In the genomic region with DNA sequence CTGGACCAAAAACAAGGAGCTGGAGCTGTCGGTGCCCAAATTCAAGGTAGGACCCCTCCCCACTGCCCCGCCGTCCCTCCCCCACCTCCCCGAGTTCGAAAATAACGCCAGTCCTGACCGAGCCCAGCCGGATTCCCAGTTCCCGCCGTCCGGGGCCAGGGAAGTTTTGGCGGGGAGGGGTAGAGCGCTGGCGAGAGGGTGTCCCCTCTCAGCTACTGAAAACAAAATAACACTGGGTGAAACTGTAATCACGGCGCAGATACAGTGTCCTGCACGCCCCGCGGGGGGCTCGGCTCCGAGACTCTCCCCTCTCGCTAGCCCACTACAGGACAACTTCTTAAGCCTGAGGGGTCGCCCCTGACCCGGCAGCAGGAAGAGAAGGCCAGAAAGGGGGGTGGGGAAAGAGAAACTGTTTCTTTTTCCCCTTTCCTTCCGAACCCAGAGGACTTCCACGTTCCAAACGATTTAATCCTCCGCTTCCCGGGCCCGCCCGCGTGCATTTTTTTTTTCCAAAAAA, we compare ENCODE assay signal across 1 cellular context.
TF ChIP-seq lines count a peak whose summit lies in the region.

No MANE protein-coding gene starts in this region.

TF ChIP-seq in WTC11, 78 proteins besides CTCF, POLR2A, EP300 and RAD21 (continued from another document):
- no peak for TF ChIP-seq MYBL2 (CRISPR knock-in tag; IDR thresholded peaks at IDR 0.05)
- TF ChIP-seq, protein P1, sequence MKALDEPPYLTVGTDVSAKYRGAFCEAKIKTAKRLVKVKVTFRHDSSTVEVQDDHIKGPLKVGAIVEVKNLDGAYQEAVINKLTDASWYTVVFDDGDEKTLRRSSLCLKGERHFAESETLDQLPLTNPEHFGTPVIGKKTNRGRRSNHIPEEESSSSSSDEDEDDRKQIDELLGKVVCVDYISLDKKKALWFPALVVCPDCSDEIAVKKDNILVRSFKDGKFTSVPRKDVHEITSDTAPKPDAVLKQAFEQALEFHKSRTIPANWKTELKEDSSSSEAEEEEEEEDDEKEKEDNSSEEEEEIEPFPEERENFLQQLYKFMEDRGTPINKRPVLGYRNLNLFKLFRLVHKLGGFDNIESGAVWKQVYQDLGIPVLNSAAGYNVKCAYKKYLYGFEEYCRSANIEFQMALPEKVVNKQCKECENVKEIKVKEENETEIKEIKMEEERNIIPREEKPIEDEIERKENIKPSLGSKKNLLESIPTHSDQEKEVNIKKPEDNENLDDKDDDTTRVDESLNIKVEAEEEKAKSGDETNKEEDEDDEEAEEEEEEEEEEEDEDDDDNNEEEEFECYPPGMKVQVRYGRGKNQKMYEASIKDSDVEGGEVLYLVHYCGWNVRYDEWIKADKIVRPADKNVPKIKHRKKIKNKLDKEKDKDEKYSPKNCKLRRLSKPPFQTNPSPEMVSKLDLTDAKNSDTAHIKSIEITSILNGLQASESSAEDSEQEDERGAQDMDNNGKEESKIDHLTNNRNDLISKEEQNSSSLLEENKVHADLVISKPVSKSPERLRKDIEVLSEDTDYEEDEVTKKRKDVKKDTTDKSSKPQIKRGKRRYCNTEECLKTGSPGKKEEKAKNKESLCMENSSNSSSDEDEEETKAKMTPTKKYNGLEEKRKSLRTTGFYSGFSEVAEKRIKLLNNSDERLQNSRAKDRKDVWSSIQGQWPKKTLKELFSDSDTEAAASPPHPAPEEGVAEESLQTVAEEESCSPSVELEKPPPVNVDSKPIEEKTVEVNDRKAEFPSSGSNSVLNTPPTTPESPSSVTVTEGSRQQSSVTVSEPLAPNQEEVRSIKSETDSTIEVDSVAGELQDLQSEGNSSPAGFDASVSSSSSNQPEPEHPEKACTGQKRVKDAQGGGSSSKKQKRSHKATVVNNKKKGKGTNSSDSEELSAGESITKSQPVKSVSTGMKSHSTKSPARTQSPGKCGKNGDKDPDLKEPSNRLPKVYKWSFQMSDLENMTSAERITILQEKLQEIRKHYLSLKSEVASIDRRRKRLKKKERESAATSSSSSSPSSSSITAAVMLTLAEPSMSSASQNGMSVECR (CRISPR knock-in tag; IDR thresholded peaks at IDR 0.05; ENCODE audit: borderline replicate concordance) = no peak
- TF ChIP-seq, protein P2, sequence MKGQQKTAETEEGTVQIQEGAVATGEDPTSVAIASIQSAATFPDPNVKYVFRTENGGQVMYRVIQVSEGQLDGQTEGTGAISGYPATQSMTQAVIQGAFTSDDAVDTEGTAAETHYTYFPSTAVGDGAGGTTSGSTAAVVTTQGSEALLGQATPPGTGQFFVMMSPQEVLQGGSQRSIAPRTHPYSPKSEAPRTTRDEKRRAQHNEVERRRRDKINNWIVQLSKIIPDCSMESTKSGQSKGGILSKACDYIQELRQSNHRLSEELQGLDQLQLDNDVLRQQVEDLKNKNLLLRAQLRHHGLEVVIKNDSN (CRISPR knock-in tag; IDR thresholded peaks at IDR 0.05) = no peak
